In genomic region chr6:51045548-51045947, GRCh38 we compare ENCODE assay signal across 14 cellular contexts.
"Had no signal": no experiment of that assay in that cellular context is flagged by ENCODE, and none has a peak within 500 bp of the region (broad histone marks: within the 10 kb centered on the region; RNA-seq: fewer than 3 reads in every experiment).

No MANE protein-coding gene starts in this region.

- DNase-seq: activated CD4-positive, alpha-beta T cell treated with anti-CD3 and anti-CD28 coated beads, Interleukin-2, amount 50 U/mL, for 4 hours; activated CD4-positive, CD25-positive, alpha-beta regulatory T cell treated with anti-CD3 and anti-CD28 coated beads, Interleukin-2, amount 50 U/mL, for 72 hours; activated naive CD8-positive, alpha-beta T cell treated with anti-CD3 and anti-CD28 coated beads, Interleukin-2, amount 10 ng/mL, durations not matched to agents 7 days and 5 days; activated T-cell treated with anti-CD3 and anti-CD28 coated beads, Interleukin-2, amount 50 U/mL, for 48 hours; aorta; gastrocnemius medialis; islet precursor cell; left lung; natural killer cell; nucleus accumbens; thyroid gland had no signal

- ATAC-seq: gastrocnemius medialis, left lung, natural killer cell had no signal

- H3K9me3 ChIP-seq: gastrocnemius medialis, left lung, right atrium auricular region, thyroid gland had no signal

- H3K4me1 ChIP-seq: gastrocnemius medialis, left lung, right atrium auricular region, thyroid gland had no signal

- H3K4me3 ChIP-seq: gastrocnemius medialis, left lung, right atrium auricular region, skin epidermis, thyroid gland had no signal

- H3K36me3 ChIP-seq: gastrocnemius medialis, left lung, right atrium auricular region, thyroid gland had no signal

- H3K27ac ChIP-seq: gastrocnemius medialis, left lung, right atrium auricular region, skin epidermis, thyroid gland had no signal

- H3K27me3 ChIP-seq: gastrocnemius medialis, left lung, right atrium auricular region, thyroid gland had no signal

- FAIRE-seq: urothelium cell line had no signal
